31 cellular contexts compared by ENCODE assay signal in genomic region chr3:107822308-107822707, GRCh38.
"Had no signal": no experiment of that assay in that cellular context is flagged by ENCODE, and none has a peak within 500 bp of the region (broad histone marks: within the 10 kb centered on the region; RNA-seq: fewer than 3 reads in every experiment).

No MANE protein-coding gene starts in this region.

- ATAC-seq: activated T-cell treated with anti-CD3 and anti-CD28 coated beads, Interleukin-2, amount 50 U/mL, for 72 hours; effector memory CD8-positive, alpha-beta T cell; esophagus mucosa; heart left ventricle; left colon; naive thymus-derived CD8-positive, alpha-beta T cell; pancreas; psoas muscle; stimulated activated memory B cell treated with anti-CD40 and anti-IgM and Interleukin-4, amounts not matched to agents 10 μg/mL and 1 μg/mL and 100 μg/mL, for 72 hours; stimulated activated naive CD8-positive, alpha-beta T cell treated with anti-CD3 and anti-CD28 coated beads, Interleukin-15, amount 100 ng/mL, for 72 hours had no signal

- H3K27ac Mint-ChIP-seq: activated naive CD4-positive, alpha-beta T cell treated with anti-CD3 and anti-CD28 coated beads for 36 hours; activated naive CD8-positive, alpha-beta T cell treated with anti-CD3 and anti-CD28 coated beads, Interleukin-2, amount 10 ng/mL, durations not matched to agents 7 days and 5 days; activated T-cell treated with anti-CD3 and anti-CD28 coated beads, Interleukin-2, amount 50 U/mL, for 72 hours; effector memory CD8-positive, alpha-beta T cell; immature natural killer cell; memory B cell; naive thymus-derived CD8-positive, alpha-beta T cell; stimulated activated memory B cell treated with anti-CD40 and anti-IgM and Interleukin-4, amounts not matched to agents 10 μg/mL and 1 μg/mL and 100 μg/mL, for 72 hours; stimulated activated naive CD8-positive, alpha-beta T cell treated with anti-CD3 and anti-CD28 coated beads, Interleukin-15, amount 100 ng/mL, for 72 hours; type B pancreatic cell had no signal

- H3K9me3 Mint-ChIP-seq: activated naive CD4-positive, alpha-beta T cell treated with anti-CD3 and anti-CD28 coated beads for 36 hours; effector memory CD8-positive, alpha-beta T cell; memory B cell; naive thymus-derived CD8-positive, alpha-beta T cell; stimulated activated memory B cell treated with anti-CD40 and anti-IgM and Interleukin-4, amounts not matched to agents 10 μg/mL and 1 μg/mL and 100 μg/mL, for 72 hours; stimulated activated naive CD8-positive, alpha-beta T cell treated with anti-CD3 and anti-CD28 coated beads, Interleukin-15, amount 100 ng/mL, for 72 hours had no signal

- H3K4me1 Mint-ChIP-seq: activated naive CD8-positive, alpha-beta T cell treated with anti-CD3 and anti-CD28 coated beads, Interleukin-2, amount 10 ng/mL, durations not matched to agents 7 days and 5 days; immature natural killer cell; memory B cell; naive thymus-derived CD8-positive, alpha-beta T cell; stimulated activated memory B cell treated with anti-CD40 and anti-IgM and Interleukin-4, amounts not matched to agents 10 μg/mL and 1 μg/mL and 100 μg/mL, for 72 hours; stimulated activated naive CD8-positive, alpha-beta T cell treated with anti-CD3 and anti-CD28 coated beads, Interleukin-15, amount 100 ng/mL, for 72 hours had no signal

- H3K27me3 Mint-ChIP-seq: type B pancreatic cell had no signal

- H3K36me3 Mint-ChIP-seq: immature natural killer cell; memory B cell; naive thymus-derived CD8-positive, alpha-beta T cell; stimulated activated memory B cell treated with anti-CD40 and anti-IgM and Interleukin-4, amounts not matched to agents 10 μg/mL and 1 μg/mL and 100 μg/mL, for 72 hours; type B pancreatic cell had no signal

- DNase-seq: activated CD4-positive, alpha-beta T cell treated with anti-CD3 and anti-CD28 coated beads for 4 hours; activated CD4-positive, alpha-beta T cell treated with anti-CD3 and anti-CD28 coated beads, Interleukin-2, amount 50 U/mL, for 4 hours; activated CD4-positive, CD25-positive, alpha-beta regulatory T cell; activated effector memory CD4-positive, alpha-beta T cell treated with anti-CD3 and anti-CD28 coated beads, Interleukin-2, amount 50 U/mL, for 16 hours; activated naive CD4-positive, alpha-beta T cell treated with anti-CD3 and anti-CD28 coated beads for 36 hours; activated naive CD8-positive, alpha-beta T cell treated with anti-CD3 and anti-CD28 coated beads, Interleukin-2, amount 10 ng/mL, durations not matched to agents 7 days and 5 days; activated T-cell treated with anti-CD3 and anti-CD28 coated beads for 4 hours; activated T-cell treated with anti-CD3 and anti-CD28 coated beads, Interleukin-2, amount 50 U/mL, for 72 hours; caudate nucleus; cortex of kidney; effector memory CD8-positive, alpha-beta T cell; foreskin fibroblast; heart left ventricle; hypothalamus; immature natural killer cell; kidney; left colon; naive thymus-derived CD8-positive, alpha-beta T cell; nucleus accumbens; pancreas; psoas muscle; stimulated activated CD4-positive, alpha-beta T cell treated with anti-CD3 and anti-CD28 coated beads, Interleukin-1b, Interleukin-23, amount 100 ng/mL, for 48 hours; stimulated activated CD4-positive, alpha-beta T cell treated with anti-CD3 and anti-CD28 coated beads, Interleukin-4, amount 100 ng/mL, for 4 hours; stimulated activated CD8-positive, alpha-beta memory T cell treated with anti-CD3 and anti-CD28 coated beads, Interleukin-4, amount 100 ng/mL, for 48 hours; stimulated activated naive CD8-positive, alpha-beta T cell treated with anti-CD3 and anti-CD28 coated beads, Interleukin-15, amount 100 ng/mL, for 72 hours; substantia nigra; T-helper 2 cell had no signal

- H3K4me3 Mint-ChIP-seq: activated naive CD4-positive, alpha-beta T cell treated with anti-CD3 and anti-CD28 coated beads for 36 hours; activated naive CD8-positive, alpha-beta T cell treated with anti-CD3 and anti-CD28 coated beads, Interleukin-2, amount 10 ng/mL, durations not matched to agents 7 days and 5 days; activated T-cell treated with anti-CD3 and anti-CD28 coated beads, Interleukin-2, amount 50 U/mL, for 72 hours; effector memory CD8-positive, alpha-beta T cell; immature natural killer cell; memory B cell; naive thymus-derived CD8-positive, alpha-beta T cell; stimulated activated memory B cell treated with anti-CD40 and anti-IgM and Interleukin-4, amounts not matched to agents 10 μg/mL and 1 μg/mL and 100 μg/mL, for 72 hours; stimulated activated naive CD8-positive, alpha-beta T cell treated with anti-CD3 and anti-CD28 coated beads, Interleukin-15, amount 100 ng/mL, for 72 hours; type B pancreatic cell had no signal
